In the genomic region with DNA sequence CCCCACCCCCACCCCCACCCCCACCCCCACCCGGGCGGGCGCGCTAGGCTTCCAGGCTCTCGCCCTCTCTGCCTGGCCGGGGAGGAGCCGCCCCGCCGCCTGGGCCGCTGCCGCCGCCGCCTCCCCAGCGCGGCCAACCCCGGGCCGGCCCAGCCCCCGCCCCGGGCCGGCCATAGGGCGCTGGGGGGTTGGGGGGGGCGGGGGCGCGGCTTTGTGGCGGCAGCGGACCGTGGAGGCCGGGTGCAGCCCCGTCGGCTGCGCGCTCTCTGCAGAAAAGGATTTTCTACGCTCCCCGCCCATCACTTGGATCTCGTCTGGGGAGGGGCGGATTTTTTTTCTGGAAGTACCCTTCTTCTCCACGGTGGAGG, we compare ENCODE assay signal across 8 cellular contexts.
DNase-seq lines count a peak whose midpoint lies in the region; ATAC-seq and TF ChIP-seq lines count a peak whose summit lies in the region.

No MANE protein-coding gene starts in this region.

- peaks cover 14% of the 10 kb centered on the region for H3K4me1 Mint-ChIP-seq in activated T-cell treated with anti-CD3 and anti-CD28 coated beads, Interleukin-2, amount 50 U/mL, for 4 hours (ENCODE audit: low read depth)

- no peak for TF ChIP-seq CTCF in osteoblast (IDR thresholded peaks at IDR 0.05; ENCODE audit: extremely low read depth, low read depth, low read length)

- peak overlapping the region; percentile 92 for H3K4me2 ChIP-seq in osteoblast (ENCODE audit: insufficient read depth, low read length)

- H2AFZ ChIP-seq in osteoblast (ENCODE audit: low read length) = no peak overlapping the region

- H3K27me3 ChIP-seq in osteoblast (ENCODE audit: insufficient read depth, low read length) = no peaks in the 10 kb centered on the region

- H3K4me1 ChIP-seq in osteoblast (ENCODE audit: insufficient read depth, low read length) = peaks cover 28% of the 10 kb centered on the region

- peaks cover 49% of the 10 kb centered on the region for H3K79me2 ChIP-seq in osteoblast (ENCODE audit: insufficient read depth, low read length)

- peak; percentile 25 for DNase-seq in SIG-M5 treated with dmso at 0.1 percent for 504 hours (lab: John Stamatoyannopoulos, UW; ENCODE audit: unreplicated experiment)
- DNase-seq in SIG-M5 (lab: John Stamatoyannopoulos, UW) = no peak
- peak; percentile 66 for DNase-seq in LHCN-M2 (ENCODE audit: low read depth)
- DNase-seq in activated T-cell treated with anti-CD3 and anti-CD28 coated beads, Interleukin-2, amount 50 U/mL, for 4 hours = no peak
- peak; percentile 72 for DNase-seq in germinal center (ENCODE audit: low spot score)
- peak; percentile 99 for DNase-seq in osteoblast (ENCODE audit: insufficient read length, low spot score, missing footprints)
- DNase-seq in T-helper 9 cell = no peak

- peaks cover 13% of the 10 kb centered on the region for H4K20me1 ChIP-seq in osteoblast (ENCODE audit: insufficient read depth, low read length)

- peaks cover 19% of the 10 kb centered on the region for H3K27me3 Mint-ChIP-seq in activated T-cell treated with anti-CD3 and anti-CD28 coated beads, Interleukin-2, amount 50 U/mL, for 4 hours (ENCODE audit: low read depth)

- no peaks in the 10 kb centered on the region for H3K36me3 ChIP-seq in osteoblast (ENCODE audit: insufficient read depth, low read length)

- peak overlapping the region; percentile 41 for H3K27ac ChIP-seq in osteoblast (ENCODE audit: low read depth, low read length)

- H3K4me3 ChIP-seq in osteoblast (ENCODE audit: insufficient read depth, low read length) = peak overlapping the region; percentile 83

- peak overlapping the region; percentile 73 for H3K4me3 Mint-ChIP-seq in activated T-cell treated with anti-CD3 and anti-CD28 coated beads, Interleukin-2, amount 50 U/mL, for 4 hours

- ATAC-seq in GM21825 (IDR thresholded peaks at IDR 0.05; ENCODE audit: unreplicated experiment) = peak; percentile 58
- peak; percentile 66 to 71 for ATAC-seq in activated T-cell treated with anti-CD3 and anti-CD28 coated beads, Interleukin-2, amount 50 U/mL, for 4 hours

- no peaks in the 10 kb centered on the region for H3K9me3 ChIP-seq in osteoblast (ENCODE audit: low read depth, low read length)

- no peaks in the 10 kb centered on the region for H3K36me3 Mint-ChIP-seq in activated T-cell treated with anti-CD3 and anti-CD28 coated beads, Interleukin-2, amount 50 U/mL, for 4 hours (ENCODE audit: insufficient read depth)

- no peaks in the 10 kb centered on the region for H3K9me3 Mint-ChIP-seq in activated T-cell treated with anti-CD3 and anti-CD28 coated beads, Interleukin-2, amount 50 U/mL, for 4 hours

Comparison
In these comparisons a context has a peak if more than half of its experiments do, and no peak if none do; other contexts are left out.
1. DNase-seq: peak in SIG-M5 treated with dmso at 0.1 percent for 504 hours (single experiment), LHCN-M2 (single experiment), germinal center (single experiment) and osteoblast (single experiment); none in SIG-M5 (single experiment), activated T-cell treated with anti-CD3 and anti-CD28 coated beads, Interleukin-2, amount 50 U/mL, for 4 hours (single experiment) and T-helper 9 cell (single experiment).